10 cellular contexts compared by ENCODE assay signal in the genomic region with DNA sequence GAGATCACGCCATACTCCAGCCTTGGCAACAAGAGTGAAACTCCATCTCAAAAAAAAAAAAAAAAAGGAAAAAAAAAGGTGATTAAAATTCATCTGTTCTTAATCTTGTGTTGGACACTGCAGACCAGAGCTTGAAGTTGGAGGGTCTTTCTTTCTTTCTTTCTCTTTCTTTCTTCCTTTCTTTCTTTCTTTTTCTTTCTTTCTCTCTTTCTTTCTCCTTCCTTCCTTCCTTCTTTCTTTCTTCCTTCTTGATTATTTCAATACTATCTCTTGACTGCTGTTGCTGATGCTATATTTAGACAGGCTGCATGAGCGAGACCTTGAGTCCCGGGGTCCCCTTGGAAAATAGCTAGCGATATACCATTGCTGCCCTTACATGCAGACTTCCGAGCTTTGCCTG.
"Had no signal": no experiment of that assay in that cellular context is flagged by ENCODE, and none has a peak within 500 bp of the region (broad histone marks: within the 10 kb centered on the region; RNA-seq: fewer than 3 reads in every experiment).

No MANE protein-coding gene starts in this region.

- H3K27ac Mint-ChIP-seq: endodermal cell, nephron progenitor cell had no signal

- DNase-seq: activated CD4-positive, alpha-beta T cell treated with anti-CD3 and anti-CD28 coated beads, Interleukin-2, amount 50 U/mL, for 1 hour; activated CD8-positive, alpha-beta memory T cell treated with anti-CD3 and anti-CD28 coated beads for 24 hours; activated naive CD4-positive, alpha-beta T cell; endodermal cell; heart right ventricle; nephron progenitor cell; stimulated activated CD4-positive, alpha-beta T cell treated with anti-CD3 and anti-CD28 coated beads, Interleukin-1b, Interleukin-23, amount 100 ng/mL, for 48 hours; T-helper 9 cell; transverse colon had no signal

- H3K4me3 Mint-ChIP-seq: endodermal cell, nephron progenitor cell had no signal

- H3K36me3 ChIP-seq: ascending aorta, transverse colon had no signal

- H3K4me1 ChIP-seq: ascending aorta, transverse colon had no signal

- H3K9me3 ChIP-seq: ascending aorta, heart right ventricle, transverse colon had no signal

- H3K4me3 ChIP-seq: ascending aorta, heart right ventricle, transverse colon had no signal

- H3K9me3 Mint-ChIP-seq: endodermal cell, nephron progenitor cell had no signal

- H3K27me3 ChIP-seq: ascending aorta, heart right ventricle, transverse colon had no signal

- H3K27ac ChIP-seq: ascending aorta had no signal
